ENCODE assay signal across 8 cellular contexts in the genomic region with DNA sequence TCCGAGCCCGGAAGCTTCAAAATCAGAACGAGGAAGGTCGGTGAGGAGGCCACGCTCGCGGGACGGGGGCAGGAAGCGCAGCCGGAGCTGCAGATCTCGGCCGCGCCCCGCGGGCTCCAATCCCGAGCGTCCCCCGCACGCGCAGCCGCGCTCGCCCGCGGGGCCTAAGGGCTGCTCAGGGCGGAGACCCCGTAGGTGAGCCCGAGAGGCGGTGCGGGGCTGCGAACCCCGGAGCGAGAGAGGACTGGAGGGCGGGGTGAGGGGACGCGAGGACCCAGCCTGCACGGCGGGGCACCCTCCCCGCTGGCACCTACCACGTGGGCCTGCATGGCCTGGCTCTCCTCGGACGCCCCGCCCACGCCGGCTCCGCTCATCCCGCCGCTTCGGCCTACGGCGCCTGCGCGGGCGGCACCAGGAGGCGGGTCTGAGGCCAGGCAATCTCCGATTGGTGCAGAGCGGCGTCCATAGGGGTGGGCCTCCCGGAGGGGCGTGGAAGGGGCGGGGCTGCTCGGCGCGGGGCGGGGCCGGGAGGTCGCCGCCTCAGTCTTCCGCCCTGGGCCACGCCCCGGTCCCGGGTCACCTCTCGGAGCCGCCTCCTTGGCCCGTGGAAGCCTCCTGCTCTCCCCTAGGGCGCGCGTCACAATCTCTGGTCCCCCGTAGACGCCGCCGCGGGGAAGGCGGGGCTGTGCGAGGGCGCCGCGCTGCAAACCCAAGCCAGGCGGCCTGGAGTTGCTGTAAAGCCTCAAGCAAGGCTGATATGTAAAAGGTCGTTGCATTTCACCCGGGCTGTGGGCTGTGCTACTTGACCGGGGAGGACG. TPM values are rescaled to one million over a fixed set of nuclear protein-coding genes. Genes with fewer than 3 reads are reported as not detected.
DNase-seq lines count a peak whose midpoint lies in the region; ATAC-seq and TF ChIP-seq lines count a peak whose summit lies in the region.

No MANE protein-coding gene starts in this region.

- H3K9me3 ChIP-seq in lung (ENCODE audit: control insufficient read depth in 2 of 2, insufficient read depth in 1 of 2, low read length in 1 of 2), result no peaks in the 10 kb centered on the region

- ATAC-seq in GM19397 (IDR thresholded peaks at IDR 0.05; ENCODE audit: unreplicated experiment), result peak; percentile 91
- ATAC-seq in HG03565 (IDR thresholded peaks at IDR 0.05; ENCODE audit: unreplicated experiment), result peak; percentile 86
- ATAC-seq in activated CD8-positive, alpha-beta T cell treated with anti-CD3 and anti-CD28 coated beads for 36 hours, result peak; percentile 91
- peak; percentile 97 for ATAC-seq in lung (ENCODE audit: insufficient read depth, low FRiP score)

- H3K27me3 ChIP-seq in lung (ENCODE audit: control insufficient read depth, insufficient read depth), result no peaks in the 10 kb centered on the region

- peak overlapping the region; percentile 89 to 91 for H3K27ac ChIP-seq in lung (ENCODE audit: low read depth in 1 of 2, low read length in 1 of 2)

- 1% methylated on average over 72 to 93 of the region's 93 CpGs for WGBS in lung, 2 donors

- H3K9me3 Mint-ChIP-seq in activated CD8-positive, alpha-beta T cell treated with anti-CD3 and anti-CD28 coated beads for 36 hours, result peaks cover 2% of the 10 kb centered on the region

- peaks cover 12% of the 10 kb centered on the region for H3K36me3 Mint-ChIP-seq in activated CD8-positive, alpha-beta T cell treated with anti-CD3 and anti-CD28 coated beads for 36 hours (ENCODE audit: low read depth)

- H3K27ac Mint-ChIP-seq in activated CD8-positive, alpha-beta T cell treated with anti-CD3 and anti-CD28 coated beads for 36 hours, result peak overlapping the region; percentile 94

- intact Hi-C loops in activated CD8-positive, alpha-beta T cell treated with anti-CD3 and anti-CD28 coated beads for 36 hours (cut with micrococcal nuclease), result no loop called here

- H3K4me3 Mint-ChIP-seq in activated CD8-positive, alpha-beta T cell treated with anti-CD3 and anti-CD28 coated beads for 36 hours, result peak overlapping the region; percentile 88

- CTCF ChIA-PET in activated CD8-positive, alpha-beta T cell treated with anti-CD3 and anti-CD28 coated beads for 36 hours (lab: Charles Lee), result no interaction called here

- peaks cover 50% of the 10 kb centered on the region for H3K4me1 Mint-ChIP-seq in activated CD8-positive, alpha-beta T cell treated with anti-CD3 and anti-CD28 coated beads for 36 hours (ENCODE audit: low read depth)

- TF ChIP-seq CTCF in activated CD8-positive, alpha-beta T cell treated with anti-CD3 and anti-CD28 coated beads for 36 hours (IDR thresholded peaks at IDR 0.05), result no peak
- no peak for TF ChIP-seq CTCF in lung (IDR thresholded peaks at IDR 0.05; ENCODE audit: control extremely low read depth, extremely low read depth)

- POLR2A ChIA-PET in activated CD8-positive, alpha-beta T cell treated with anti-CD3 and anti-CD28 coated beads for 36 hours (lab: Charles Lee), result no interaction called here

- H3K4me1 ChIP-seq in lung (ENCODE audit: control insufficient read depth in 2 of 2, insufficient read depth in 2 of 2, low read length in 2 of 2), result peaks cover 0 to 12% of the 10 kb centered on the region in 2 donors

- peak overlapping the region; percentile 55 for H3K4me3 ChIP-seq in lung

- peak; percentile 100 for DNase-seq in CD1c-positive myeloid dendritic cell (ENCODE audit: extremely low spot score)
- DNase-seq in NCI-H82 treated with DMSO at 0.1 percent for 48 hours (lab: John Stamatoyannopoulos, UW; ENCODE audit: unreplicated experiment), result peak; percentile 93
- DNase-seq in activated CD8-positive, alpha-beta T cell treated with anti-CD3 and anti-CD28 coated beads for 36 hours, result peak; percentile 98
- DNase-seq in ecto neural progenitor cell (ENCODE audit: low spot score), result peak; percentile 100
- peak; percentile 95 for DNase-seq in lung (ENCODE audit: low spot score)
- peak; percentile 90 to 97 (median 96) for DNase-seq in stimulated activated CD4-positive, alpha-beta T cell treated with anti-CD3 and anti-CD28 coated beads, TNF-alpha, amount 100 ng/mL, for 24 hours (ENCODE audit: low read depth in 3 of 3)

- H3K27me3 Mint-ChIP-seq in activated CD8-positive, alpha-beta T cell treated with anti-CD3 and anti-CD28 coated beads for 36 hours, result no peaks in the 10 kb centered on the region

- H3K36me3 ChIP-seq in lung (ENCODE audit: control insufficient read depth in 2 of 2, insufficient read depth in 2 of 2, low read length in 2 of 2), result peaks cover 0 to 3% of the 10 kb centered on the region in 2 donors

RNA-seq across cellular contexts. Expression of a gene that starts 27.8 kb away (rescaled TPM):
- 10 to 100 TPM; 23.3 to 24.1 TPM for total RNA-seq in activated CD8-positive, alpha-beta T cell treated with anti-CD3 and anti-CD28 coated beads for 36 hours
- 10 to 100 TPM; 48.9 to 81.1 TPM for total RNA-seq in lung
- polyA plus RNA-seq in lung, result 100 to 1,000 TPM in 1 of 2 donors, 10 to 100 TPM in 1; 48.2 to 181 TPM

Comparison
In these comparisons a context has a peak if more than half of its experiments do, and no peak if none do; other contexts are left out.
1. Peak in every context shown above with its lines: DNase-seq, ATAC-seq, H3K4me3 ChIP-seq and H3K27ac ChIP-seq.